ENCODE assay signal across 22 cellular contexts in genomic region chr3:146100180-146100579, GRCh38.
DNase-seq lines count a peak whose midpoint lies in the region; ATAC-seq and TF ChIP-seq lines count a peak whose summit lies in the region.
"Had no signal": no experiment of that assay in that cellular context is flagged by ENCODE, and none has a peak within 500 bp of the region (broad histone marks: within the 10 kb centered on the region; RNA-seq: fewer than 3 reads in every experiment).

No MANE protein-coding gene starts in this region.

- no peak for TF ChIP-seq CTCF in cardiac muscle cell (IDR thresholded peaks at IDR 0.05; ENCODE audit: low read depth, low read length)
- no peak for TF ChIP-seq CTCF in endothelial cell (IDR thresholded peaks at IDR 0.05; ENCODE audit: unreplicated experiment)
- no peak for TF ChIP-seq CTCF in right lobe of liver (IDR thresholded peaks at IDR 0.05)
- TF ChIP-seq CTCF in thoracic aorta (IDR thresholded peaks at IDR 0.05): no peak

- H3K9me3 ChIP-seq in cardiac muscle cell (ENCODE audit: low read depth) (no peaks in the 10 kb centered on the region), right lobe of liver (no peaks in the 10 kb centered on the region), thoracic aorta (no peaks in the 10 kb centered on the region)
- H3K9me3 ChIP-seq: HAP-1 had no signal

- H3K27ac ChIP-seq in cardiac muscle cell: peak overlapping the region; percentile 73
- H3K27ac ChIP-seq in right lobe of liver: no peak overlapping the region
- H3K27ac ChIP-seq in thoracic aorta: peak overlapping the region; percentile 8 to 48
- H3K27ac ChIP-seq: HL-60, RWPE1 had no signal

- H3K36me3 Mint-ChIP-seq in endothelial cell (ENCODE audit: low read depth, unreplicated experiment): peaks cover 6% of the 10 kb centered on the region

- intact Hi-C loops in cardiac septum (cut with DNase I) (no loop called here), right lobe of liver (cut with DNase I) (no loop called here)

- peaks cover 3% of the 10 kb centered on the region for H3K9me3 Mint-ChIP-seq in endothelial cell (ENCODE audit: unreplicated experiment)

- peak; percentile 45 to 71 (median 56) for ATAC-seq in right lobe of liver
- no peak for ATAC-seq in thoracic aorta (ENCODE audit: insufficient number of reproducible peaks, low FRiP score, low read depth)
- ATAC-seq in HG03354 (IDR thresholded peaks at IDR 0.05; ENCODE audit: poor library complexity, severe bottlenecking, unreplicated experiment): no peak
- ATAC-seq: Panc1 had no signal

- DNase-seq in cardiac muscle cell (ENCODE audit: low read depth in 1 of 2, low spot score in 1 of 2): no peak
- no peak for DNase-seq in cardiac septum (ENCODE audit: low spot score)
- no peak for DNase-seq in endothelial cell (ENCODE audit: low spot score)
- no peak for DNase-seq in right lobe of liver
- DNase-seq in thoracic aorta (ENCODE audit: low spot score): no peak
- DNase-seq in NOMO-1 (lab: John Stamatoyannopoulos, UW; ENCODE audit: unreplicated experiment in 2 of 2): no peak
- no peak for DNase-seq in NCI-H2196 treated with DMSO at 0.1 percent for 48 hours (lab: John Stamatoyannopoulos, UW; ENCODE audit: unreplicated experiment)
- DNase-seq: 8988T, Calu3, DMS79 treated with DMSO at 0.1 percent for 48 hours, GF-D8, GOT3, NCI-H1092 treated with DMSO at 0.1 percent for 48 hours, NCI-H1436, NCI-H1930, NCI-H748 treated with DMSO at 0.1 percent for 48 hours, SHP77 had no signal

- peak overlapping the region; percentile 33 for H3K27ac Mint-ChIP-seq in endothelial cell (ENCODE audit: unreplicated experiment)

- H3K4me1 Mint-ChIP-seq in endothelial cell (ENCODE audit: unreplicated experiment): peaks cover 23% of the 10 kb centered on the region

- no peak overlapping the region for H3K4me3 ChIP-seq in cardiac muscle cell
- no peak overlapping the region for H3K4me3 ChIP-seq in right lobe of liver
- H3K4me3 ChIP-seq in thoracic aorta: no peak overlapping the region
- H3K4me3 ChIP-seq: HAP-1 had no signal

- no peak for TF ChIP-seq POLR2A in right lobe of liver (IDR thresholded peaks at IDR 0.05)

- no peaks in the 10 kb centered on the region for H3K27me3 ChIP-seq in cardiac muscle cell
- no peaks in the 10 kb centered on the region for H3K27me3 ChIP-seq in right lobe of liver
- H3K27me3 ChIP-seq in thoracic aorta (replicated peaks; ENCODE audit: insufficient read depth): no peaks in the 10 kb centered on the region

- H3K36me3 ChIP-seq in cardiac muscle cell: peaks cover 33% of the 10 kb centered on the region
- peaks cover 0 to 2% (median 0%) of the 10 kb centered on the region in 4 donors for H3K36me3 ChIP-seq in right lobe of liver
- peaks cover 4% of the 10 kb centered on the region for H3K36me3 ChIP-seq in thoracic aorta

- 28% methylated on average over 2 of the region's 2 CpGs for WGBS in right lobe of liver (ENCODE audit: insufficient coverage, low coverage, low lambda C conversion rate, missing lambda C conversion rate)

- no peak overlapping the region for H3K4me3 Mint-ChIP-seq in endothelial cell (ENCODE audit: unreplicated experiment)

- no peaks in the 10 kb centered on the region for H3K4me1 ChIP-seq in cardiac muscle cell (ENCODE audit: low read depth)
- peaks cover 0 to 9% (median 4%) of the 10 kb centered on the region in 4 donors for H3K4me1 ChIP-seq in right lobe of liver
- peaks cover 4 to 7% of the 10 kb centered on the region in 2 donors for H3K4me1 ChIP-seq in thoracic aorta (ENCODE audit: control insufficient read depth in 1 of 2, low read depth in 2 of 2)
- H3K4me1 ChIP-seq: HAP-1 had no signal

- no peaks in the 10 kb centered on the region for H3K27me3 Mint-ChIP-seq in endothelial cell (ENCODE audit: unreplicated experiment)

Comparison
In these comparisons a context has a peak if more than half of its experiments do, and no peak if none do; other contexts are left out.
1. H3K27ac ChIP-seq: peak in cardiac muscle cell (single experiment) and thoracic aorta (2 of 2); none in right lobe of liver (0 of 3).
2. ATAC-seq: peak in right lobe of liver (4 of 4); none in thoracic aorta (single experiment) and HG03354 (single experiment).